In the genomic region with DNA sequence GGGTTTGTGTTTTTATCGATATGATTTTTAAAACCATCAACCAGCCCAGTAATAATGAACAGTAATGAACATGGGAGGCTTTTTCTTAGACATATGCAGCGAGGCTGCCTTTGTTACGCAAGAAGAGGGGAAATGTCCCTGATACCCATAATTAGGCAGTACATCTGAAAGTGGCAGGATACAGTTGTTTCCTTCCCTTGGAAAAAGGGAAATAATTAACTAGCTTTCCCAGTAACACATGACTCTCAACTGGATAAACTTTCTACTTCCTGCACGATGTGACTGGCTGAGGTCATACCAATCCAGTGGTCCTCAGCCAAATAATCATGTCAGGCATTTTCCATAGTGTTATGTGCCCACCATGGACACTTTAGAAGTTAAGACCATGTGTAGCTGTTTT, we compare ENCODE assay signal across 26 cellular contexts.
"Had no signal": no experiment of that assay in that cellular context is flagged by ENCODE, and none has a peak within 500 bp of the region (broad histone marks: within the 10 kb centered on the region; RNA-seq: fewer than 3 reads in every experiment).

No MANE protein-coding gene starts in this region.

- H3K27ac Mint-ChIP-seq: activated naive CD4-positive, alpha-beta T cell treated with anti-CD3 and anti-CD28 coated beads, Interleukin-2, amount 50 U/mL, for 72 hours; brain; natural killer cell; T-cell; T-helper 2 cell treated with Interferon-gamma antibody and Interleukin-4, amounts not matched to agents 5 μg/mL and 100 μg/mL, for 36 hours had no signal

- H3K4me1 ChIP-seq: esophagus muscularis mucosa, gastrocnemius medialis, heart right ventricle, left lung, prostate gland, right atrium auricular region, upper lobe of left lung had no signal

- H3K9me3 Mint-ChIP-seq: T-helper 2 cell treated with Interferon-gamma antibody and Interleukin-4, amounts not matched to agents 5 μg/mL and 100 μg/mL, for 36 hours had no signal

- H3K4me3 ChIP-seq: esophagus muscularis mucosa, gastrocnemius medialis, heart right ventricle, left lung, lung, ovary, prostate gland, right atrium auricular region, upper lobe of left lung had no signal

- H3K27ac ChIP-seq: esophagus muscularis mucosa, gastrocnemius medialis, heart right ventricle, left lung, neutrophil, ovary, prostate gland, right atrium auricular region, upper lobe of left lung had no signal

- H3K9me3 ChIP-seq: esophagus muscularis mucosa, gastrocnemius medialis, left lung, neutrophil, ovary, prostate gland, right atrium auricular region, upper lobe of left lung had no signal

- H3K4me3 Mint-ChIP-seq: brain; natural killer cell; T-cell; T-helper 2 cell treated with Interferon-gamma antibody and Interleukin-4, amounts not matched to agents 5 μg/mL and 100 μg/mL, for 36 hours had no signal

- FAIRE-seq: TTC549 had no signal

- H3K36me3 ChIP-seq: esophagus muscularis mucosa, gastrocnemius medialis, heart right ventricle, left lung, neutrophil, ovary, prostate gland, right atrium auricular region, upper lobe of left lung had no signal

- H3K4me1 Mint-ChIP-seq: natural killer cell, T-cell had no signal

- ATAC-seq: activated naive CD4-positive, alpha-beta T cell treated with anti-CD3 and anti-CD28 coated beads, Interleukin-2, amount 50 U/mL, for 72 hours; heart right ventricle; left lung; natural killer cell; stimulated activated naive CD8-positive, alpha-beta T cell treated with anti-CD3 and anti-CD28 coated beads, Interleukin-15, Interleukin-2, amounts not matched to agents 100 U/mL and 50 U/mL, for 24 hours; T-cell had no signal

- H3K27me3 Mint-ChIP-seq: brain had no signal

- DNase-seq: activated CD4-positive, alpha-beta T cell treated with anti-CD3 and anti-CD28 coated beads for 1 hour; activated CD4-positive, alpha-beta T cell treated with anti-CD3 and anti-CD28 coated beads, Interleukin-2, amount 50 U/mL, for 1 hour; activated gamma-delta T cell treated with Interleukin-2 at 50 U/mL for 16 hours; activated T-cell treated with anti-CD3 and anti-CD28 coated beads, Interleukin-2, amount 50 U/mL, for 1 hour; aorta; effector CD8-positive, alpha-beta T cell; gastrocnemius medialis; heart right ventricle; islet precursor cell; left lung; midbrain; natural killer cell; ovary; stimulated activated CD4-positive, alpha-beta T cell treated with anti-CD3 and anti-CD28 coated beads, Interleukin-4, amount 100 ng/mL, for 4 hours; stimulated activated naive CD8-positive, alpha-beta T cell treated with anti-CD3 and anti-CD28 coated beads, Interleukin-15, Interleukin-2, amounts not matched to agents 100 U/mL and 50 U/mL, for 24 hours; T-cell; upper lobe of left lung had no signal

- H3K27me3 ChIP-seq: esophagus muscularis mucosa, gastrocnemius medialis, heart right ventricle, left lung, neutrophil, ovary, right atrium auricular region, upper lobe of left lung had no signal

- H3K36me3 Mint-ChIP-seq: activated naive CD4-positive, alpha-beta T cell treated with anti-CD3 and anti-CD28 coated beads, Interleukin-2, amount 50 U/mL, for 72 hours; brain; T-cell had no signal
